Comparison of ENCODE assay signal across 9 cellular contexts in the genomic region with DNA sequence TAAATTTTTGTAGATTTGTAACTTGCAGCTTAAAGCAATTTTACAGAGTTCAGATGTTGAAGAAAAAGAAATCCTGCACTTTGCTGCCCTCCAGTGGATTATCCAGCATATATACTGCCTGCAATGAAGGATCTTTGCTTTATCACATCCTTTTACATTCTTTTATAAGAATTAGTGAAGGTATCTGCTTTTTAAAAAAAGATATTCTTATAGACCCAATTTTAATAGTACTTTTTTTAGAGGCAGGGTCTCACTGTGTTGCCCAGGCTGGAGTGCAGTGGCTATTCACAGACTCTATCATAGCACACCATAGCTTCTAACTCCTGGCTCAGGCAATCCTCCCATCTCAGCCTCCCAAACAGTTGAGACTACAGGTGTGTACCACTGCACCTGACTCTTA.
DNase-seq lines count a peak whose midpoint lies in the region; ATAC-seq and TF ChIP-seq lines count a peak whose summit lies in the region.
"Had no signal": no experiment of that assay in that cellular context is flagged by ENCODE, and none has a peak within 500 bp of the region (broad histone marks: within the 10 kb centered on the region; RNA-seq: fewer than 3 reads in every experiment).

No MANE protein-coding gene starts in this region.

- H3K27ac ChIP-seq in fibroblast of lung (ENCODE audit: insufficient read depth, low read length) (no peak overlapping the region), prostate gland (no peak overlapping the region)

- H3K4me1 ChIP-seq in fibroblast of lung (ENCODE audit: control insufficient read depth, extremely low read depth, insufficient read depth, low read length): no peaks in the 10 kb centered on the region
- H3K4me1 ChIP-seq in prostate gland (replicated peaks): no peaks in the 10 kb centered on the region

- no peak for ATAC-seq in HG02588 (IDR thresholded peaks at IDR 0.05; ENCODE audit: unreplicated experiment)

- no peak overlapping the region for H3K4me2 ChIP-seq in fibroblast of lung (ENCODE audit: extremely low read depth, insufficient read depth, low read length)

- no peaks in the 10 kb centered on the region for H3K27me3 ChIP-seq in fibroblast of lung (ENCODE audit: control insufficient read depth, insufficient read depth, low read length)
- H3K27me3 ChIP-seq in prostate gland (replicated peaks; ENCODE audit: insufficient read depth): no peaks in the 10 kb centered on the region

- no peaks in the 10 kb centered on the region for H3K9me3 Mint-ChIP-seq in T-helper 2 cell treated with Interferon-gamma antibody and Interleukin-4, amounts not matched to agents 5 μg/mL and 100 μg/mL, for 36 hours
- H3K9me3 Mint-ChIP-seq: activated B cell treated with CpG ODN at 0.5 μM for 24 hours had no signal

- H3K79me2 ChIP-seq in fibroblast of lung (ENCODE audit: control insufficient read depth, insufficient read depth, low read length): no peaks in the 10 kb centered on the region

- H3K4me1 Mint-ChIP-seq in T-helper 2 cell treated with Interferon-gamma antibody and Interleukin-4, amounts not matched to agents 5 μg/mL and 100 μg/mL, for 36 hours (ENCODE audit: low read depth): peaks cover 3% of the 10 kb centered on the region
- H3K4me1 Mint-ChIP-seq: activated B cell treated with CpG ODN at 0.5 μM for 24 hours had no signal

- no peak overlapping the region for H3K27ac Mint-ChIP-seq in T-helper 2 cell treated with Interferon-gamma antibody and Interleukin-4, amounts not matched to agents 5 μg/mL and 100 μg/mL, for 36 hours
- H3K27ac Mint-ChIP-seq: activated B cell treated with CpG ODN at 0.5 μM for 24 hours had no signal

- intact Hi-C loops in prostate gland (cut with DNase I): no loop called here

- H3K36me3 Mint-ChIP-seq in T-helper 2 cell treated with Interferon-gamma antibody and Interleukin-4, amounts not matched to agents 5 μg/mL and 100 μg/mL, for 36 hours (ENCODE audit: low read depth): peaks cover 12% of the 10 kb centered on the region

- TF ChIP-seq CTCF in GM12874 (IDR thresholded peaks at IDR 0.05; ENCODE audit: insufficient read depth, low read depth, low read length) (peak; percentile 33; the same call in 1 of the 2 replicates), fibroblast of lung (conservative IDR thresholded peaks at IDR 0.05 in 1 of 2, IDR thresholded peaks at IDR 0.05 in 1 of 2; ENCODE audit: low read depth in 1 of 2, low read length in 2 of 2) (peak; percentile 62 to 69), prostate gland (IDR thresholded peaks at IDR 0.05) (peak in 3 of 4 experiments; percentile 29 to 62 (median 47))

- DNase-seq in CD1c-positive myeloid dendritic cell (ENCODE audit: extremely low spot score): peak; percentile 21
- DNase-seq in HuH-7 (ENCODE audit: low spot score): peak; percentile 15
- peak; percentile 10 for DNase-seq in T-helper 2 cell treated with Interferon-gamma antibody and Interleukin-4, amounts not matched to agents 5 μg/mL and 100 μg/mL, for 36 hours (ENCODE audit: low spot score)
- peak; percentile 14 to 67 for DNase-seq in fibroblast of lung (ENCODE audit: low read depth in 2 of 2)
- peak; percentile 17 for DNase-seq in prostate gland (ENCODE audit: low spot score)
- no peak for DNase-seq in UCSD-AML1 (lab: John Stamatoyannopoulos, UW; ENCODE audit: unreplicated experiment)
- DNase-seq: activated B cell treated with CpG ODN at 0.5 μM for 24 hours had no signal

- H4K20me1 ChIP-seq in fibroblast of lung (ENCODE audit: control insufficient read depth, extremely low read depth, insufficient read depth, low read length): no peaks in the 10 kb centered on the region

- H3K9me3 ChIP-seq in fibroblast of lung (ENCODE audit: control insufficient read depth, insufficient read depth, low read depth, low read length) (no peaks in the 10 kb centered on the region), prostate gland (no peaks in the 10 kb centered on the region)

- TF ChIP-seq POLR2A in prostate gland (IDR thresholded peaks at IDR 0.05): no peak

- no peak overlapping the region for H3K9ac ChIP-seq in fibroblast of lung (ENCODE audit: insufficient read depth, low read length)

- no peaks in the 10 kb centered on the region for H3K36me3 ChIP-seq in fibroblast of lung (ENCODE audit: control insufficient read depth, insufficient read depth, low read length)
- H3K36me3 ChIP-seq in prostate gland: no peaks in the 10 kb centered on the region

- H2AFZ ChIP-seq in fibroblast of lung (ENCODE audit: low read length): no peak overlapping the region

- H3K4me3 Mint-ChIP-seq in T-helper 2 cell treated with Interferon-gamma antibody and Interleukin-4, amounts not matched to agents 5 μg/mL and 100 μg/mL, for 36 hours: no peak overlapping the region
- H3K4me3 Mint-ChIP-seq: activated B cell treated with CpG ODN at 0.5 μM for 24 hours had no signal

- H3K4me3 ChIP-seq in fibroblast of lung (replicated peaks in 1 of 4; ENCODE audit: control extremely low read depth in 1 of 4, insufficient read depth in 1 of 4, low read depth in 3 of 4, low read length in 4 of 4): no peak overlapping the region
- H3K4me3 ChIP-seq in prostate gland: no peak overlapping the region

- no peaks in the 10 kb centered on the region for H3K27me3 Mint-ChIP-seq in T-helper 2 cell treated with Interferon-gamma antibody and Interleukin-4, amounts not matched to agents 5 μg/mL and 100 μg/mL, for 36 hours (ENCODE audit: low read depth)
- H3K27me3 Mint-ChIP-seq: activated B cell treated with CpG ODN at 0.5 μM for 24 hours had no signal
